ENCODE assay signal across 8 cellular contexts in the genomic region with DNA sequence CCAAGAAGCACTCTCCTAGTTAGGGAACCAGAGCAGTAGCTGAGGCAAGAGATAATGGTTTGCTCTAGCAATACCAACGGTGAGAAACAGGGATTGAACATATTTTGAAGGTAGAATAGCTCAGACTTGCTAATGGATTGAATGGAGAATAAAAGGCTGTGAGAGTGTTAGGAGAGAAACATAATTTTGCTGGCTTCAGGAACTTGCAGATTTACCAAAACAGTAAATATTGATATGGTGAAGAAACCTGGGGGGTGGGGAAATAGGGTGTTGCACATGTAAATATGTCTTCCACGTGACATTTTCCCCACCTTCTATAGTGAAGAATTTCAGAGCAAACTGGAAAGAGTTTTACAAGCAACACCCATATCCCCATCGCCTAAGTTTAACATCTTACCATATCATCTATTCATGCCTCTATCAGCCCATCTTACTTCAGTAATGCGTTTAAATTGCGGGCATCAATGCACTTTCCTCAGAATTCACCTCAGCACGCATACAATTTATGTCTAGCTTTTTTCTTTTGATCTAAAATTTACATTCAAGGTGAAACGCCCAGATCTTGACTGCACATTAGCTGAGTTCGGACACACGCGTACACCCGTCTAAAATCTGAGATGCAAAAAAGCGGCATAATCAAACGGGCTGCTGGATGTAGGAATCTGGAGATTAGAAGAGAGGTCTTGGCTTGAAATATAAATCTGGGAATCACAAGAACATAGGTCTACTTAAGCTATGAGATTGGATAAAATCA. TPM values are rescaled to one million over a fixed set of nuclear protein-coding genes. Genes with fewer than 3 reads are reported as not detected.
DNase-seq lines count a peak whose midpoint lies in the region; ATAC-seq and TF ChIP-seq lines count a peak whose summit lies in the region.

No MANE protein-coding gene starts in this region.

- peaks cover 9% of the 10 kb centered on the region; the same call in 1 of the 2 replicates for H3K79me2 ChIP-seq in OCI-LY7 (ENCODE audit: insufficient read depth, low read depth, low read length)

- intact Hi-C loops in OCI-LY7 (cut with micrococcal nuclease; ENCODE audit: unreplicated experiment): loop anchor here (2.0 to 10.0 kb wide), 2 partner anchors 55 to 329 kb away; no protein-coding TSS in a partner anchor

- DNase-seq in GM06990 (ENCODE audit: extremely low read depth, insufficient read length): no peak
- DNase-seq in OCI-LY7 (ENCODE audit: low spot score): peak; percentile 28
- no peak for DNase-seq in epithelial cell of proximal tubule (ENCODE audit: low read depth)
- no peak for DNase-seq in NCI-H2196 (lab: John Stamatoyannopoulos, UW; ENCODE audit: unreplicated experiment)
- no peak for DNase-seq in HK-2 (ENCODE audit: unreplicated experiment)

- H3K36me3 ChIP-seq in GM06990 (ENCODE audit: control insufficient read depth, insufficient read depth, low read length) (no peaks in the 10 kb centered on the region), OCI-LY7 (ENCODE audit: insufficient read depth, low read length) (no peaks in the 10 kb centered on the region), rectal smooth muscle tissue (ENCODE audit: control insufficient read depth, insufficient read depth, low read length) (no peaks in the 10 kb centered on the region)

- no peaks in the 10 kb centered on the region for H3K9me2 ChIP-seq in OCI-LY7 (ENCODE audit: insufficient read depth, low read length)

- no peaks in the 10 kb centered on the region for H3K9me3 ChIP-seq in OCI-LY7 (ENCODE audit: low read length)

- no TSS peak for BruUV-seq in OCI-LY7 (replicated peaks; lab: Mats Ljungman, UMichigan)

- H2AFZ ChIP-seq in OCI-LY7 (ENCODE audit: low read length): peak overlapping the region; percentile 74; the same call in 1 of the 2 replicates

- no peak for TF ChIP-seq CTCF in GM06990 (IDR thresholded peaks at IDR 0.05; ENCODE audit: insufficient read depth, low read length, poor library complexity, severe bottlenecking)
- no peak for TF ChIP-seq CTCF in OCI-LY7 (conservative IDR thresholded peaks at IDR 0.05; ENCODE audit: low read length)
- no peak for TF ChIP-seq CTCF in epithelial cell of proximal tubule (conservative IDR thresholded peaks at IDR 0.05; ENCODE audit: low read depth, low read length)

- H3K9ac ChIP-seq in rectal smooth muscle tissue (ENCODE audit: low read length): no peak overlapping the region

- H3K4me3 ChIP-seq in GM06990 (replicated peaks; ENCODE audit: low read depth, low read length): peak overlapping the region; percentile 87
- H3K4me3 ChIP-seq in OCI-LY7 (ENCODE audit: low read depth, low read length, poor library complexity, severe bottlenecking): peak overlapping the region; percentile 72
- H3K4me3 ChIP-seq in epithelial cell of proximal tubule (ENCODE audit: low read depth, low read length): peak overlapping the region; percentile 80
- peak overlapping the region; percentile 80 for H3K4me3 ChIP-seq in rectal smooth muscle tissue (ENCODE audit: low read length)

- POLR2A ChIA-PET in OCI-LY7 (lab: Charles Lee): interaction anchor here (0.5 to 1.7 kb wide), 6 partner anchors 10 to 411 kb away, joined by 3 to 8 read pairs (median 4); no protein-coding TSS in a partner anchor

- CTCF ChIA-PET in OCI-LY7 (lab: Charles Lee; ENCODE audit: unreplicated experiment): no interaction called here

- peak overlapping the region; percentile 92 for H3K4me2 ChIP-seq in OCI-LY7 (ENCODE audit: low read length)

- no peak for ATAC-seq in HG03025 (IDR thresholded peaks at IDR 0.05; ENCODE audit: low FRiP score, unreplicated experiment)
- ATAC-seq in HG02840 (IDR thresholded peaks at IDR 0.05; ENCODE audit: low FRiP score, unreplicated experiment): no peak

- H3K27me3 ChIP-seq in GM06990 (replicated peaks; ENCODE audit: control insufficient read depth, insufficient read depth, low read length): no peaks in the 10 kb centered on the region
- H3K27me3 ChIP-seq in rectal smooth muscle tissue (ENCODE audit: control insufficient read depth, insufficient read depth, low read length): no peaks in the 10 kb centered on the region

- H4K20me1 ChIP-seq in OCI-LY7 (ENCODE audit: insufficient read depth, low read length): no peaks in the 10 kb centered on the region

- H3K27ac ChIP-seq in OCI-LY7 (ENCODE audit: low read depth, low read length, poor library complexity, severe bottlenecking) (no peak overlapping the region), rectal smooth muscle tissue (ENCODE audit: low read depth, low read length) (peak overlapping the region; percentile 71)

- H3K4me1 ChIP-seq in OCI-LY7 (ENCODE audit: insufficient read depth, low read length, poor library complexity, severe bottlenecking) (peaks cover 21% of the 10 kb centered on the region), rectal smooth muscle tissue (ENCODE audit: control insufficient read depth, insufficient read depth, low read length) (peaks cover 12% of the 10 kb centered on the region)

RNA-seq across cellular contexts. Expression of a gene that starts 0.9 kb away (rescaled TPM):
- total RNA-seq in OCI-LY7 (2014; rRNA removed; shearing (Covaris generic)): 5.0 and 7.9 TPM in 2 replicates
- 5.7 and 8.8 TPM in 2 replicates for total RNA-seq in OCI-LY7 (2022)
- total RNA-seq in epithelial cell of proximal tubule: 5.9 and 6.1 TPM in 2 replicates

RNA-seq across cellular contexts. Expression of a gene that starts 27.3 kb away (rescaled TPM):
- total RNA-seq in OCI-LY7 (2014; rRNA removed; shearing (Covaris generic)): 2,205 and 2,390 TPM in 2 replicates
- 2,355 and 2,716 TPM in 2 replicates for total RNA-seq in OCI-LY7 (2022)
- total RNA-seq in epithelial cell of proximal tubule: 1,941 and 2,849 TPM in 2 replicates

RNA-seq across cellular contexts. Expression of a gene that starts 27.4 kb away (rescaled TPM):
- total RNA-seq in OCI-LY7 (2014; rRNA removed; shearing (Covaris generic)): 4.0 and 4.1 TPM in 2 replicates
- 3.7 and 4.7 TPM in 2 replicates for total RNA-seq in OCI-LY7 (2022)
- 5.9 and 6.7 TPM in 2 replicates for total RNA-seq in epithelial cell of proximal tubule
